24 cellular contexts compared by ENCODE assay signal in the genomic region with DNA sequence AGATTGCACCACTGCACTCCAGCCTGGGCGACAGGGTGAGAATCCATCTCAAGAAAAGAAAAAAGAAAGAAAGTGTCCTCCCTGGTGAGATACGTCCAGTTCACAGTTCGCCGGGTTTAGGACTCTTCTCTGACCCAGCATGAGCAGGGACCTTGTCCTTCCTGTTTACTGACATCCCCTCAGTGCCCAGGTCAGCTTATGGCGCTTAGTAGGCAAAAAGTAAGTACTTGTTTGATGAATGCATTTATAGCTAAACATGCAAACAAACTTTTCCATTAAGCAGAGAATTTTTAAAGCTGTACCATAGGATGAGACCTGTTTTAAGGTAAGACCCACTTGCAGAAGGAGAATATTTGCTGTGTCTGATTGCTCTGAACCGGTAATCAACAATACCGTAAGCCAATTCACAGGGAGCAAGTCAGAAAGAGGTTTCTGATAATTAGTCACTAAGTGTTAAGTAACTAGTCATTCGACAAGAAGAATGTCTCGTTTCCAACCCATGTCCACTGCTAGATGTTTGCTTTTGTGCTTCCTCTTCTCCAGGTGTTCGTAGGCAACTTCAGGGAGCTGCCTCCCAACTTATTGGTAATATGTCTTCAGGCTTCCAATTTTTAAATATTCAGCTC. TPM values are rescaled to one million over a fixed set of nuclear protein-coding genes. Genes with fewer than 3 reads are reported as not detected.
"Had no signal": no experiment of that assay in that cellular context is flagged by ENCODE, and none has a peak within 500 bp of the region (broad histone marks: within the 10 kb centered on the region; RNA-seq: fewer than 3 reads in every experiment).

No MANE protein-coding gene starts in this region.

- H3K4me3 Mint-ChIP-seq: activated naive CD8-positive, alpha-beta T cell treated with anti-CD3 and anti-CD28 coated beads for 36 hours; activated T-helper 1 cell treated with anti-CD3 and anti-CD28 coated beads, Interleukin-12 subunit alpha, Interleukin-12 subunit beta, Interleukin-2, Interleukin-4 antibody, amounts not matched to agents 30 ng/mL and 10 ng/mL and 1 ng/mL, durations not matched to agents 14 hours and 24 hours and 36 hours; endodermal cell; natural killer cell had no signal

- H3K27ac Mint-ChIP-seq: activated naive CD8-positive, alpha-beta T cell treated with anti-CD3 and anti-CD28 coated beads for 36 hours; activated T-helper 1 cell treated with anti-CD3 and anti-CD28 coated beads, Interleukin-12 subunit alpha, Interleukin-12 subunit beta, Interleukin-2, Interleukin-4 antibody, amounts not matched to agents 30 ng/mL and 10 ng/mL and 1 ng/mL, durations not matched to agents 14 hours and 24 hours and 36 hours; endodermal cell; natural killer cell had no signal

- H3K9me3 Mint-ChIP-seq: activated naive CD8-positive, alpha-beta T cell treated with anti-CD3 and anti-CD28 coated beads for 36 hours; activated T-helper 1 cell treated with anti-CD3 and anti-CD28 coated beads, Interleukin-12 subunit alpha, Interleukin-12 subunit beta, Interleukin-2, Interleukin-4 antibody, amounts not matched to agents 30 ng/mL and 10 ng/mL and 1 ng/mL, durations not matched to agents 14 hours and 24 hours and 36 hours; endodermal cell; natural killer cell had no signal

- ATAC-seq: natural killer cell had no signal

- DNase-seq: activated CD4-positive, alpha-beta T cell treated with anti-CD3 and anti-CD28 coated beads, Interleukin-2, amount 50 U/mL, for 1 hour; activated CD4-positive, CD25-positive, alpha-beta regulatory T cell; activated CD8-positive, alpha-beta memory T cell treated with anti-CD3 and anti-CD28 coated beads for 24 hours; activated naive CD8-positive, alpha-beta T cell treated with anti-CD3 and anti-CD28 coated beads for 36 hours; endodermal cell; glutamatergic neuron; kidney glomerular epithelial cell; mesendoderm; natural killer cell; stimulated activated CD4-positive, alpha-beta T cell treated with anti-CD3 and anti-CD28 coated beads, Interleukin-4, amount 100 ng/mL, for 4 hours; stimulated activated CD8-positive, alpha-beta memory T cell treated with anti-CD3 and anti-CD28 coated beads, Interleukin-4, amount 100 ng/mL, for 48 hours; stimulated activated naive CD4-positive, alpha-beta T cell treated with Interleukin-2 at 50 U/mL for 16 hours; substantia nigra; transverse colon had no signal

- H3K4me3 ChIP-seq: breast epithelium, esophagus muscularis mucosa, right atrium auricular region, skin epidermis, transverse colon had no signal

- H3K27ac ChIP-seq: breast epithelium, esophagus muscularis mucosa, neutrophil, right atrium auricular region, skin epidermis, transverse colon had no signal

- H3K36me3 ChIP-seq: breast epithelium, esophagus muscularis mucosa, neutrophil, right atrium auricular region, transverse colon had no signal

- H3K4me1 ChIP-seq: breast epithelium had no signal

- H3K36me3 Mint-ChIP-seq: activated naive CD8-positive, alpha-beta T cell treated with anti-CD3 and anti-CD28 coated beads for 36 hours; natural killer cell had no signal

- H3K27me3 ChIP-seq: breast epithelium, esophagus muscularis mucosa, right atrium auricular region, transverse colon had no signal

- H3K9me3 ChIP-seq: breast epithelium, esophagus muscularis mucosa, neutrophil, right atrium auricular region, transverse colon had no signal

RNA-seq across cellular contexts. Expression of a gene that starts 40.0 kb away (rescaled TPM):
- total RNA-seq: activated naive CD8-positive, alpha-beta T cell treated with anti-CD3 and anti-CD28 coated beads for 36 hours; activated T-helper 1 cell treated with anti-CD3 and anti-CD28 coated beads, Interleukin-12 subunit alpha, Interleukin-12 subunit beta, Interleukin-2, Interleukin-4 antibody, amounts not matched to agents 30 ng/mL and 10 ng/mL and 1 ng/mL, durations not matched to agents 14 hours and 24 hours and 36 hours; cerebellum; dermis microvascular lymphatic vessel endothelial cell; endodermal cell; esophagus muscularis mucosa; natural killer cell; posterior vena cava; right atrium auricular region; T-helper 2 cell treated with Interferon-gamma antibody and Interleukin-4, amounts not matched to agents 100 ng/mL and 5 ng/mL, for 36 hours had no signal
